17 cellular contexts compared by ENCODE assay signal in the genomic region with DNA sequence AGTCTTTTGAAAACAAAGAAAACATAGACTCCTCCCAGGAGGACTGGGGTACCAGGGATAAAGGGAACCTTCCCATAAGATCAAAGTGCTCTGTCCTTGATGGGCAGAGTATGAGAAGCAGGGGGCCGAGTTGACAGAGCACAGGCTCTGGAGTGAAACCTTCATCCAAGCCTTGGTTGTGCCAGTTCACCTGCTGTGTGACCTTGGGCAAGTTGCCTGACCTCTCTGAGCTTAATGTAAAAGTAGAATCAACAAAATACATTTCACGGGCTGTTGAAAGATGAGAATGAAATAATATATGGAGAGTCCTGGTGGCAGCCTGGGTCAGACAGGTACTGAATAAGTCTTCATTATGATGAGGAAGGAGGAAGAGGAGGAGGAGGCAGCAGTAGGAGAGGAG.
DNase-seq lines count a peak whose midpoint lies in the region; ATAC-seq, FAIRE-seq and TF ChIP-seq lines count a peak whose summit lies in the region.
"Had no signal": no experiment of that assay in that cellular context is flagged by ENCODE, and none has a peak within 500 bp of the region (broad histone marks: within the 10 kb centered on the region; RNA-seq: fewer than 3 reads in every experiment).

No MANE protein-coding gene starts in this region.

- no peak overlapping the region for H4K5ac ChIP-seq in H1 (ENCODE audit: insufficient read length, low read depth, low read length)

- 0 out of 2 replicates have a peak overlapping the region, but pooled peaks have one; percentile 7 for H3K9ac ChIP-seq in BLaER1
- H3K9ac ChIP-seq in H1 (replicated peaks in 1 of 4; ENCODE audit: extremely low read depth in 1 of 4, low read depth in 3 of 4, low read length in 3 of 4), result no peak overlapping the region; a peak in 1 of 7 replicates

- H3K79me2 ChIP-seq in H1 (ENCODE audit: control insufficient read depth in 1 of 2, insufficient read depth in 2 of 2, low read length in 2 of 2), result no peaks in the 10 kb centered on the region

- no peak for FAIRE-seq in H1 (lab: Jason Lieb, UNC)
- FAIRE-seq: GM12891, GM18507, H54 had no signal

- H2BK15ac ChIP-seq in H1 (ENCODE audit: low read length), result no peak overlapping the region

- no peak for TF ChIP-seq RAD21 in H1 (IDR thresholded peaks at IDR 0.05 in 1 of 2, conservative IDR thresholded peaks at IDR 0.05 in 1 of 2; ENCODE audit: low read depth in 2 of 2, low read length in 2 of 2)

- H3K4me3 Mint-ChIP-seq in activated CD8-positive, alpha-beta T cell treated with anti-CD3 and anti-CD28 coated beads, Interleukin-2, amount 10 ng/mL, durations not matched to agents 7 days and 5 days, result no peak overlapping the region
- no peak overlapping the region for H3K4me3 Mint-ChIP-seq in activated T-cell treated with anti-CD3 and anti-CD28 coated beads, Interleukin-2, amount 50 U/mL, for 72 hours
- H3K4me3 Mint-ChIP-seq: B cell; CD4-positive, alpha-beta memory T cell; GM23338 had no signal

- POLR2A ChIA-PET in HEK293 (lab: Yijun Ruan, JAX), result no interaction called here
- POLR2A ChIA-PET in H1 (lab: Charles Lee; ENCODE audit: partially characterized antibody), result no interaction called here
- POLR2A ChIA-PET in activated CD8-positive, alpha-beta T cell treated with anti-CD3 and anti-CD28 coated beads, Interleukin-2, amount 10 ng/mL, durations not matched to agents 7 days and 5 days (lab: Charles Lee), result no interaction called here

- no peak overlapping the region for H4K91ac ChIP-seq in H1 (replicated peaks; ENCODE audit: insufficient read length, low read length)

- H3K4me3 ChIP-seq in BLaER1 (no peak overlapping the region), HEK293 (ENCODE audit: low read depth, low read length) (no peak overlapping the region), H1 (ENCODE audit: extremely low read depth in 1 of 4, insufficient read depth in 2 of 4, low read depth in 3 of 4, low read length in 4 of 4) (no peak overlapping the region)
- H3K4me3 ChIP-seq: GM23338, HAP-1 had no signal

- H3K14ac ChIP-seq in H1 (ENCODE audit: insufficient read length), result no peak overlapping the region

- H3K56ac ChIP-seq in H1 (replicated peaks; ENCODE audit: insufficient read length, low read depth, low read length), result no peak overlapping the region

- H3K4me2 ChIP-seq in BLaER1 (peak overlapping the region; percentile 67), H1 (ENCODE audit: insufficient read depth in 1 of 2, low read depth in 2 of 2, low read length in 2 of 2) (no peak overlapping the region)
- H3K4me2 ChIP-seq: GM23338 had no signal

- no peak overlapping the region for H4K8ac ChIP-seq in H1 (ENCODE audit: extremely low read depth, insufficient read depth, low read length)

- no peaks in the 10 kb centered on the region for H3K27me3 ChIP-seq in BLaER1
- H3K27me3 ChIP-seq in H1 (replicated peaks in 1 of 4; ENCODE audit: control insufficient read depth in 3 of 4, extremely low read depth in 1 of 4, insufficient read depth in 3 of 4, low read length in 3 of 4), result no peaks in the 10 kb centered on the region

- 89% methylated on average over 2 of the region's 2 CpGs; no CpG with 5 or more reads in 1 of the 2 experiments for WGBS in H1 (ENCODE audit: extremely low coverage in 1 of 2, insufficient coverage in 1 of 2, insufficient read length in 1 of 2, insufficient replicate concordance in 2 of 2, low coverage in 1 of 2, low lambda C conversion rate in 2 of 2, missing lambda C conversion rate in 1 of 2), 2 experiments

- no peak overlapping the region for H3K27ac Mint-ChIP-seq in activated CD8-positive, alpha-beta T cell treated with anti-CD3 and anti-CD28 coated beads, Interleukin-2, amount 10 ng/mL, durations not matched to agents 7 days and 5 days
- H3K27ac Mint-ChIP-seq in activated T-cell treated with anti-CD3 and anti-CD28 coated beads, Interleukin-2, amount 50 U/mL, for 72 hours, result no peak overlapping the region
- H3K27ac Mint-ChIP-seq: B cell; CD4-positive, alpha-beta memory T cell; GM23338 had no signal

- TF ChIP-seq CTCF in HEK293 (tag by site-specific recombination; IDR thresholded peaks at IDR 0.05) (no peak), H1 (IDR thresholded peaks at IDR 0.05; ENCODE audit: control extremely low read depth in 1 of 3, insufficient read depth in 1 of 3, low read depth in 1 of 3, low read length in 3 of 3) (no peak)

- H3K36me3 ChIP-seq in BLaER1 (no peaks in the 10 kb centered on the region), HEK293 (ENCODE audit: control insufficient read depth in 2 of 2, insufficient read depth in 1 of 2, low read length in 2 of 2) (no peaks in the 10 kb centered on the region), H1 (ENCODE audit: control insufficient read depth in 2 of 4, insufficient read depth in 4 of 4, low read length in 3 of 4) (no peaks in the 10 kb centered on the region)
- H3K36me3 ChIP-seq: HAP-1 had no signal

- H2BK120ac ChIP-seq in H1 (replicated peaks; ENCODE audit: low read depth, low read length), result no peak overlapping the region

- ATAC-seq in activated CD8-positive, alpha-beta T cell treated with anti-CD3 and anti-CD28 coated beads, Interleukin-2, amount 10 ng/mL, durations not matched to agents 7 days and 5 days, result no peak
- ATAC-seq in activated T-cell treated with anti-CD3 and anti-CD28 coated beads, Interleukin-2, amount 50 U/mL, for 72 hours (replicated peaks in 1 of 2), result no peak
- ATAC-seq: GM23338 had no signal

- TF ChIP-seq POLR2A in H1 (IDR thresholded peaks at IDR 0.05; ENCODE audit: control extremely low read depth in 1 of 2, low read depth in 2 of 2, low read length in 2 of 2), result no peak

- no peak overlapping the region for H3K23ac ChIP-seq in H1 (ENCODE audit: insufficient read length)

- no peak for DNase-seq in H1 (ENCODE audit: low read depth in 1 of 2, low spot score in 2 of 2)
- no peak for DNase-seq in ureter (ENCODE audit: low spot score)
- no peak for DNase-seq in activated CD8-positive, alpha-beta T cell treated with anti-CD3 and anti-CD28 coated beads, Interleukin-2, amount 10 ng/mL, durations not matched to agents 7 days and 5 days
- DNase-seq in activated T-cell treated with anti-CD3 and anti-CD28 coated beads, Interleukin-2, amount 50 U/mL, for 72 hours, result no peak
- DNase-seq: C1 segment of cervical spinal cord; Calu3; CD4-positive, alpha-beta memory T cell; DMS53; GF-D8 had no signal

- H3K9me3 ChIP-seq in BLaER1 (no peaks in the 10 kb centered on the region), HEK293 (ENCODE audit: control insufficient read depth, insufficient read depth, low read depth, low read length) (no peaks in the 10 kb centered on the region), H1 (ENCODE audit: insufficient read depth in 2 of 2, low read depth in 1 of 2, low read length in 1 of 2) (no peaks in the 10 kb centered on the region)
- H3K9me3 ChIP-seq: HAP-1 had no signal

- no peaks in the 10 kb centered on the region for H3K79me1 ChIP-seq in H1 (ENCODE audit: low read depth, low read length)

- no peaks in the 10 kb centered on the region for H4K20me1 ChIP-seq in BLaER1
- H4K20me1 ChIP-seq in H1 (replicated peaks in 1 of 2; ENCODE audit: control insufficient read depth in 1 of 2, insufficient read depth in 2 of 2, low read length in 2 of 2), result no peaks in the 10 kb centered on the region

- no peak overlapping the region for H3K18ac ChIP-seq in H1 (ENCODE audit: extremely low read depth, low read length)

- CTCF ChIA-PET in HEK293 (lab: Yijun Ruan, JAX), result interaction anchor here (1.2 to 3.4 kb wide), 2 partner anchors 14 to 42 kb away, joined by 4 to 26 read pairs; no protein-coding TSS in a partner anchor
- CTCF ChIA-PET in H1 (lab: Charles Lee; ENCODE audit: partially characterized antibody), result interaction anchor here (0.9 to 43.6 kb wide), 13 partner anchors 9 to 119 kb away, joined by 3 to 759 read pairs (median 6); no protein-coding TSS in a partner anchor
- CTCF ChIA-PET in activated CD8-positive, alpha-beta T cell treated with anti-CD3 and anti-CD28 coated beads, Interleukin-2, amount 10 ng/mL, durations not matched to agents 7 days and 5 days (lab: Charles Lee), result interaction anchor here (0.7 to 2.5 kb wide), 3 partner anchors 17 to 95 kb away, joined by 3 to 16 read pairs (median 3); no protein-coding TSS in a partner anchor

- H2BK5ac ChIP-seq in H1 (ENCODE audit: low read depth, low read length), result no peak overlapping the region

- no peak overlapping the region for H3K27ac ChIP-seq in BLaER1
- H3K27ac ChIP-seq in HEK293 (ENCODE audit: extremely low read depth, low read depth, low read length), result no peak overlapping the region
- no peak overlapping the region for H3K27ac ChIP-seq in H1 (ENCODE audit: low read depth, low read length)

- H3K4me1 ChIP-seq in BLaER1 (peaks cover 34% of the 10 kb centered on the region), HEK293 (ENCODE audit: control insufficient read depth, insufficient read depth, low read length) (no peaks in the 10 kb centered on the region), H1 (replicated peaks in 1 of 4; ENCODE audit: control insufficient read depth in 3 of 4, insufficient read depth in 4 of 4, low read length in 3 of 4) (peaks cover 0 to 4% (median 0%) of the 10 kb centered on the region in 4 experiments; a peak in 2 of 7 replicates)
- H3K4me1 ChIP-seq: HAP-1 had no signal

- H3K36me3 Mint-ChIP-seq in activated CD8-positive, alpha-beta T cell treated with anti-CD3 and anti-CD28 coated beads, Interleukin-2, amount 10 ng/mL, durations not matched to agents 7 days and 5 days (ENCODE audit: low read depth), result no peaks in the 10 kb centered on the region
- H3K36me3 Mint-ChIP-seq in activated T-cell treated with anti-CD3 and anti-CD28 coated beads, Interleukin-2, amount 50 U/mL, for 72 hours (ENCODE audit: insufficient read depth in 2 of 2), result no peaks in the 10 kb centered on the region
- H3K36me3 Mint-ChIP-seq: CD4-positive, alpha-beta memory T cell had no signal

- no peaks in the 10 kb centered on the region for H3K4me1 Mint-ChIP-seq in activated CD8-positive, alpha-beta T cell treated with anti-CD3 and anti-CD28 coated beads, Interleukin-2, amount 10 ng/mL, durations not matched to agents 7 days and 5 days (ENCODE audit: low read depth)
- H3K4me1 Mint-ChIP-seq in activated T-cell treated with anti-CD3 and anti-CD28 coated beads, Interleukin-2, amount 50 U/mL, for 72 hours (ENCODE audit: low read depth), result no peaks in the 10 kb centered on the region
- H3K4me1 Mint-ChIP-seq: B cell; CD4-positive, alpha-beta memory T cell had no signal

- no peak overlapping the region for H2BK12ac ChIP-seq in H1 (ENCODE audit: low read depth, low read length)

- H2BK20ac ChIP-seq in H1 (ENCODE audit: low read length), result no peak overlapping the region

- H2AFZ ChIP-seq in H1 (ENCODE audit: low read length), result no peak overlapping the region
- H2AFZ ChIP-seq: GM23338 had no signal

- no peak for TF ChIP-seq EP300 in H1 (IDR thresholded peaks at IDR 0.05; ENCODE audit: borderline replicate concordance in 1 of 2, low read depth in 2 of 2, low read length in 2 of 2)

- peaks cover 6% of the 10 kb centered on the region for H3K27me3 Mint-ChIP-seq in activated CD8-positive, alpha-beta T cell treated with anti-CD3 and anti-CD28 coated beads, Interleukin-2, amount 10 ng/mL, durations not matched to agents 7 days and 5 days (ENCODE audit: low read depth)
- H3K27me3 Mint-ChIP-seq in activated T-cell treated with anti-CD3 and anti-CD28 coated beads, Interleukin-2, amount 50 U/mL, for 72 hours (ENCODE audit: low read depth), result peaks cover 15% of the 10 kb centered on the region

- no peak overlapping the region for H2AK5ac ChIP-seq in H1 (ENCODE audit: low read depth, low read length)

- H3K9me3 Mint-ChIP-seq in activated CD8-positive, alpha-beta T cell treated with anti-CD3 and anti-CD28 coated beads, Interleukin-2, amount 10 ng/mL, durations not matched to agents 7 days and 5 days (ENCODE audit: insufficient read depth), result no peaks in the 10 kb centered on the region
- no peaks in the 10 kb centered on the region for H3K9me3 Mint-ChIP-seq in activated T-cell treated with anti-CD3 and anti-CD28 coated beads, Interleukin-2, amount 50 U/mL, for 72 hours
- H3K9me3 Mint-ChIP-seq: GM23338 had no signal

- H3K23me2 ChIP-seq in H1 (ENCODE audit: low read depth, low read length), result no peaks in the 10 kb centered on the region

- H3K4ac ChIP-seq in H1 (replicated peaks; ENCODE audit: insufficient read length, low read depth, low read length), result no peak overlapping the region
